ENCODE assay signal across 1 cellular context in the genomic region with DNA sequence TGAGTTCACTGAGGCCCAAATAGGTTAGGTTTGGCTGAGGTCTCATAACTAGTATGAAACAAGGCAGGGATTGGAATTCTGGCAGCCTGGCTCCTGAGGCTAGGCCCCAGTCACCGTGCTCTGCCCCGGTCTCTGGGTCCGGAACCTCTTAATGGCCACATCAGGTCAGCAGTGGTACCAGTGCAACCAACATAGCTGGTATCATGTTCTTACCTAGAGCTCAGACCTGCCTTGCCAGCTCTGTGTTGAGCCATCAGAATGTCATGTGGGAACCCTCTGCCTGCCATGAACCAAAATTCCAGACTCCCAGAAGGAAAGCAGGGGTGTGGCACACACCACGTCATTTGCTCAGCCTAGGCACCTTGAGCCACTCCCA.
TF ChIP-seq lines count a peak whose summit lies in the region.

No MANE protein-coding gene starts in this region.

TF ChIP-seq in HepG2, 621 proteins besides CTCF, POLR2A, EP300 and RAD21:
- TF ChIP-seq REPIN1 (CRISPR knock-in tag; IDR thresholded peaks at IDR 0.05; ENCODE audit: borderline replicate concordance, low read depth) = no peak
- TF ChIP-seq MIER3 (CRISPR knock-in tag; IDR thresholded peaks at IDR 0.05; ENCODE audit: borderline replicate concordance) = no peak
- TF ChIP-seq KAT8 (CRISPR knock-in tag; IDR thresholded peaks at IDR 0.05) = no peak
- TF ChIP-seq, protein P1, sequence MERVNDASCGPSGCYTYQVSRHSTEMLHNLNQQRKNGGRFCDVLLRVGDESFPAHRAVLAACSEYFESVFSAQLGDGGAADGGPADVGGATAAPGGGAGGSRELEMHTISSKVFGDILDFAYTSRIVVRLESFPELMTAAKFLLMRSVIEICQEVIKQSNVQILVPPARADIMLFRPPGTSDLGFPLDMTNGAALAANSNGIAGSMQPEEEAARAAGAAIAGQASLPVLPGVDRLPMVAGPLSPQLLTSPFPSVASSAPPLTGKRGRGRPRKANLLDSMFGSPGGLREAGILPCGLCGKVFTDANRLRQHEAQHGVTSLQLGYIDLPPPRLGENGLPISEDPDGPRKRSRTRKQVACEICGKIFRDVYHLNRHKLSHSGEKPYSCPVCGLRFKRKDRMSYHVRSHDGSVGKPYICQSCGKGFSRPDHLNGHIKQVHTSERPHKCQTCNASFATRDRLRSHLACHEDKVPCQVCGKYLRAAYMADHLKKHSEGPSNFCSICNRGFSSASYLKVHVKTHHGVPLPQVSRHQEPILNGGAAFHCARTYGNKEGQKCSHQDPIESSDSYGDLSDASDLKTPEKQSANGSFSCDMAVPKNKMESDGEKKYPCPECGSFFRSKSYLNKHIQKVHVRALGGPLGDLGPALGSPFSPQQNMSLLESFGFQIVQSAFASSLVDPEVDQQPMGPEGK (CRISPR knock-in tag; IDR thresholded peaks at IDR 0.05) = no peak
- TF ChIP-seq, protein P2, sequence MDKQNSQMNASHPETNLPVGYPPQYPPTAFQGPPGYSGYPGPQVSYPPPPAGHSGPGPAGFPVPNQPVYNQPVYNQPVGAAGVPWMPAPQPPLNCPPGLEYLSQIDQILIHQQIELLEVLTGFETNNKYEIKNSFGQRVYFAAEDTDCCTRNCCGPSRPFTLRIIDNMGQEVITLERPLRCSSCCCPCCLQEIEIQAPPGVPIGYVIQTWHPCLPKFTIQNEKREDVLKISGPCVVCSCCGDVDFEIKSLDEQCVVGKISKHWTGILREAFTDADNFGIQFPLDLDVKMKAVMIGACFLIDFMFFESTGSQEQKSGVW (CRISPR knock-in tag; IDR thresholded peaks at IDR 0.05; ENCODE audit: borderline replicate concordance) = no peak
- TF ChIP-seq ZNF7 (CRISPR knock-in tag; IDR thresholded peaks at IDR 0.05) = no peak
- TF ChIP-seq ZFX (CRISPR knock-in tag; IDR thresholded peaks at IDR 0.05; ENCODE audit: low read depth) = no peak
- TF ChIP-seq ZNF260 (CRISPR knock-in tag; IDR thresholded peaks at IDR 0.05; ENCODE audit: borderline replicate concordance, low read depth) = no peak
- no peak for TF ChIP-seq ZSCAN29 (CRISPR knock-in tag; conservative IDR thresholded peaks at IDR 0.05)
- TF ChIP-seq ATM (IDR thresholded peaks at IDR 0.05; ENCODE audit: borderline replicate concordance) = no peak
- TF ChIP-seq KDM3A (CRISPR knock-in tag; IDR thresholded peaks at IDR 0.05; ENCODE audit: low read depth) = no peak
